10 cellular contexts compared by ENCODE assay signal in genomic region chr16:84177740-84178070, GRCh38. TPM values are rescaled to one million over a fixed set of nuclear protein-coding genes. Genes with fewer than 3 reads are reported as not detected.
DNase-seq lines count a peak whose midpoint lies in the region; ATAC-seq and TF ChIP-seq lines count a peak whose summit lies in the region.
"Had no signal": no experiment of that assay in that cellular context is flagged by ENCODE, and none has a peak within 500 bp of the region (broad histone marks: within the 10 kb centered on the region; RNA-seq: fewer than 3 reads in every experiment).

No MANE protein-coding gene starts in this region.

- peaks cover 22% of the 10 kb centered on the region for H3K4me1 Mint-ChIP-seq in activated T-cell treated with anti-CD3 and anti-CD28 coated beads, Interleukin-2, amount 50 U/mL, for 24 hours (ENCODE audit: low read depth)
- H3K4me1 Mint-ChIP-seq in type B pancreatic cell (ENCODE audit: unreplicated experiment), result peaks cover 22% of the 10 kb centered on the region

- H3K4me1 ChIP-seq in mesenchymal stem cell (ENCODE audit: control insufficient read depth, insufficient read depth, low read depth, low read length), result peaks cover 21% of the 10 kb centered on the region

- no peak for TF ChIP-seq CTCF in choroid plexus epithelial cell (conservative IDR thresholded peaks at IDR 0.05; ENCODE audit: low read depth, low read length)
- no peak for TF ChIP-seq CTCF in type B pancreatic cell (conservative IDR thresholded peaks at IDR 0.05)

- no peak overlapping the region for H3K4ac ChIP-seq in mesenchymal stem cell (ENCODE audit: low read depth in 1 of 2, low read length in 2 of 2)

- H3K4me3 ChIP-seq in choroid plexus epithelial cell (ENCODE audit: low read depth, low read length) (no peak overlapping the region), mesenchymal stem cell (ENCODE audit: insufficient read depth in 1 of 2, low read depth in 1 of 2, low read length in 2 of 2) (no peak overlapping the region)

- H3K27ac ChIP-seq in mesenchymal stem cell (ENCODE audit: low read length, poor library complexity, severe bottlenecking), result peak overlapping the region; percentile 6

- H2AK5ac ChIP-seq in mesenchymal stem cell (ENCODE audit: low read length, severe bottlenecking), result no peak overlapping the region

- H3K27ac Mint-ChIP-seq in activated T-cell treated with anti-CD3 and anti-CD28 coated beads, Interleukin-2, amount 50 U/mL, for 24 hours, result peak overlapping the region; percentile 84
- H3K27ac Mint-ChIP-seq in type B pancreatic cell, result peak overlapping the region; percentile 64

- no peak overlapping the region for H2AFZ ChIP-seq in mesenchymal stem cell (ENCODE audit: low read depth, low read length)

- no peak overlapping the region for H2BK120ac ChIP-seq in mesenchymal stem cell (ENCODE audit: low read depth, low read length)

- peaks cover 52% of the 10 kb centered on the region for H3K36me3 Mint-ChIP-seq in activated T-cell treated with anti-CD3 and anti-CD28 coated beads, Interleukin-2, amount 50 U/mL, for 24 hours (ENCODE audit: low read depth)
- H3K36me3 Mint-ChIP-seq in type B pancreatic cell, result no peaks in the 10 kb centered on the region

- H4K8ac ChIP-seq in mesenchymal stem cell (ENCODE audit: low read length), result peak overlapping the region; percentile 42

- H4K91ac ChIP-seq in mesenchymal stem cell (ENCODE audit: low read length), result peak overlapping the region; percentile 55

- H3K14ac ChIP-seq in mesenchymal stem cell (ENCODE audit: low read length in 2 of 2), result no peak overlapping the region

- H3K4me3 Mint-ChIP-seq in activated T-cell treated with anti-CD3 and anti-CD28 coated beads, Interleukin-2, amount 50 U/mL, for 24 hours, result no peak overlapping the region
- peak overlapping the region; percentile 23 for H3K4me3 Mint-ChIP-seq in type B pancreatic cell

- no peak overlapping the region for H3K23ac ChIP-seq in mesenchymal stem cell (ENCODE audit: low read length in 2 of 2)

- peaks cover 4% of the 10 kb centered on the region for H3K27me3 Mint-ChIP-seq in activated T-cell treated with anti-CD3 and anti-CD28 coated beads, Interleukin-2, amount 50 U/mL, for 24 hours
- no peaks in the 10 kb centered on the region for H3K27me3 Mint-ChIP-seq in type B pancreatic cell

- H3K9ac ChIP-seq in mesenchymal stem cell (ENCODE audit: low read length), result peak overlapping the region; percentile 49

- H3K9me3 ChIP-seq in mesenchymal stem cell (ENCODE audit: control insufficient read depth, low read length), result no peaks in the 10 kb centered on the region
- H3K9me3 ChIP-seq: BE2C had no signal

- ATAC-seq in GM18511 (IDR thresholded peaks at IDR 0.05; ENCODE audit: unreplicated experiment), result no peak

- no peak overlapping the region for H3K4me2 ChIP-seq in mesenchymal stem cell (ENCODE audit: low read length, poor library complexity, severe bottlenecking)

- WGBS in mesenchymal stem cell, result 64% methylated on average over 8 of the region's 9 CpGs

- peak overlapping the region in 1 of 2 experiments; percentile 25 for H3K18ac ChIP-seq in mesenchymal stem cell (ENCODE audit: low read depth in 1 of 2, low read length in 2 of 2)

- H3K79me1 ChIP-seq in mesenchymal stem cell (replicated peaks; ENCODE audit: low read length, poor library complexity, severe bottlenecking), result peaks cover 19% of the 10 kb centered on the region

- DNase-seq in activated T-cell treated with anti-CD3 and anti-CD28 coated beads, Interleukin-2, amount 50 U/mL, for 24 hours, result no peak
- DNase-seq in activated T-cell treated with anti-CD3 and anti-CD28 coated beads for 4 hours, result no peak
- peak; percentile 46 for DNase-seq in choroid plexus epithelial cell (ENCODE audit: low read depth)
- peak; percentile 51 for DNase-seq in mesenchymal stem cell
- DNase-seq in type B pancreatic cell (ENCODE audit: extremely low spot score, unreplicated experiment), result no peak
- no peak for DNase-seq in inferior parietal cortex (ENCODE audit: extremely low spot score)
- DNase-seq in activated CD4-positive, CD25-positive, alpha-beta regulatory T cell treated with anti-CD3 and anti-CD28 coated beads, Interleukin-2, amount 50 U/mL, for 72 hours, result no peak
- DNase-seq: BE2C, NCI-H524 had no signal

- no peak overlapping the region for H2BK15ac ChIP-seq in mesenchymal stem cell (ENCODE audit: low read depth, poor library complexity, severe bottlenecking)

- H3K27me3 ChIP-seq in mesenchymal stem cell (ENCODE audit: control insufficient read depth in 1 of 2, insufficient read depth in 1 of 2, low read length in 2 of 2), result peaks cover 0 to 9% of the 10 kb centered on the region in 2 experiments

- H2BK12ac ChIP-seq in mesenchymal stem cell (ENCODE audit: low read length in 2 of 2), result peak overlapping the region in 1 of 2 experiments; percentile 59

- no peak overlapping the region for H2BK5ac ChIP-seq in mesenchymal stem cell (ENCODE audit: low read depth, low read length, poor library complexity, severe bottlenecking)

- H3K9me3 Mint-ChIP-seq in activated T-cell treated with anti-CD3 and anti-CD28 coated beads, Interleukin-2, amount 50 U/mL, for 24 hours, result no peaks in the 10 kb centered on the region
- no peaks in the 10 kb centered on the region for H3K9me3 Mint-ChIP-seq in type B pancreatic cell

- H3K36me3 ChIP-seq in mesenchymal stem cell (ENCODE audit: control insufficient read depth in 1 of 2, insufficient read depth in 2 of 2, low read depth in 1 of 2, low read length in 2 of 2), result peaks cover 42 to 48% of the 10 kb centered on the region in 2 experiments

RNA-seq across cellular contexts. Expression of gene TAF1C, which starts 9.2 kb away (rescaled TPM):
- 24.3 TPM for polyA plus RNA-seq in mesenchymal stem cell (2013, experiment 1 of 2)
- polyA plus RNA-seq in mesenchymal stem cell (2013, experiment 2 of 2), result 22.1 TPM
- total RNA-seq in type B pancreatic cell (ENCODE audit: low replicate concordance), result 66.9 and 83.7 TPM in 2 replicates

RNA-seq across cellular contexts. Expression of gene ADAD2, which starts 13.3 kb away (rescaled TPM):
- polyA plus RNA-seq in mesenchymal stem cell (2013, experiment 1 of 2), result not detected
- polyA plus RNA-seq in mesenchymal stem cell (2013, experiment 2 of 2), result not detected
- total RNA-seq in type B pancreatic cell (ENCODE audit: low replicate concordance), result not detected in 2 replicates

RNA-seq across cellular contexts. Expression of gene DNAAF1, which starts 32.6 kb away (rescaled TPM):
- 0.14 TPM for polyA plus RNA-seq in mesenchymal stem cell (2013, experiment 1 of 2)
- 0.10 TPM for polyA plus RNA-seq in mesenchymal stem cell (2013, experiment 2 of 2)
- total RNA-seq in type B pancreatic cell (ENCODE audit: low replicate concordance), result 0.67 and 3.2 TPM in 2 replicates

RNA-seq across cellular contexts. Expression of gene HSDL1, which starts 32.7 kb away (rescaled TPM):
- polyA plus RNA-seq in mesenchymal stem cell (2013, experiment 1 of 2), result 17.9 TPM
- 17.7 TPM for polyA plus RNA-seq in mesenchymal stem cell (2013, experiment 2 of 2)
- total RNA-seq in type B pancreatic cell (ENCODE audit: low replicate concordance), result 22.9 and 36.4 TPM in 2 replicates

Comparison
In these comparisons a context has a peak if more than half of its experiments do, and no peak if none do; other contexts are left out.
1. DNase-seq: peak in choroid plexus epithelial cell (single experiment) and mesenchymal stem cell (single experiment); none in activated T-cell treated with anti-CD3 and anti-CD28 coated beads, Interleukin-2, amount 50 U/mL, for 24 hours (single experiment), activated T-cell treated with anti-CD3 and anti-CD28 coated beads for 4 hours (single experiment), type B pancreatic cell (single experiment), inferior parietal cortex (single experiment) and activated CD4-positive, CD25-positive, alpha-beta regulatory T cell treated with anti-CD3 and anti-CD28 coated beads, Interleukin-2, amount 50 U/mL, for 72 hours (single experiment).